ENCODE assay signal across 1 cellular context in genomic region chr2:37890893-37891495, GRCh38.
TF ChIP-seq lines count a peak whose summit lies in the region.

No MANE protein-coding gene starts in this region.

TF ChIP-seq in HepG2, 621 proteins besides CTCF, POLR2A, EP300 and RAD21 (continues in another document):
- TF ChIP-seq ATF2 (CRISPR knock-in tag; IDR thresholded peaks at IDR 0.05), result no peak
- TF ChIP-seq ZNF646 (CRISPR knock-in tag; IDR thresholded peaks at IDR 0.05), result no peak
- no peak for TF ChIP-seq ZNF207 (IDR thresholded peaks at IDR 0.05; ENCODE audit: borderline replicate concordance)
- no peak for TF ChIP-seq SOX5 (CRISPR knock-in tag; IDR thresholded peaks at IDR 0.05; ENCODE audit: borderline replicate concordance)
- no peak for TF ChIP-seq REL (CRISPR knock-in tag; conservative IDR thresholded peaks at IDR 0.05)
- TF ChIP-seq TOPORS (CRISPR knock-in tag; IDR thresholded peaks at IDR 0.05), result no peak
- no peak for TF ChIP-seq THAP9 (CRISPR knock-in tag; IDR thresholded peaks at IDR 0.05; ENCODE audit: borderline replicate concordance)
- TF ChIP-seq PHF20 (CRISPR knock-in tag; IDR thresholded peaks at IDR 0.05), result no peak
- TF ChIP-seq MTERF4 (CRISPR knock-in tag; IDR thresholded peaks at IDR 0.05), result no peak
- TF ChIP-seq ZNF761 (CRISPR knock-in tag; conservative IDR thresholded peaks at IDR 0.05), result no peak
- TF ChIP-seq NFIB (CRISPR knock-in tag; IDR thresholded peaks at IDR 0.05; ENCODE audit: borderline replicate concordance), result no peak
- TF ChIP-seq KAT7 (CRISPR knock-in tag; IDR thresholded peaks at IDR 0.05; ENCODE audit: borderline replicate concordance), result no peak
- TF ChIP-seq SP4 (CRISPR knock-in tag; IDR thresholded peaks at IDR 0.05), result no peak
- TF ChIP-seq PHB2 (IDR thresholded peaks at IDR 0.05; ENCODE audit: partially characterized antibody), result no peak
- 0 out of 2 replicates have a peak, but pooled peaks have one; percentile 27 for TF ChIP-seq ZMYM4 (CRISPR knock-in tag; IDR thresholded peaks at IDR 0.05)
- TF ChIP-seq BORCS8-MEF2B (CRISPR knock-in tag; IDR thresholded peaks at IDR 0.05), result no peak
- TF ChIP-seq ZSCAN30 (CRISPR knock-in tag; IDR thresholded peaks at IDR 0.05), result no peak
- TF ChIP-seq RXRA (CRISPR knock-in tag; IDR thresholded peaks at IDR 0.05), result no peak
- TF ChIP-seq ELK4 (CRISPR knock-in tag; IDR thresholded peaks at IDR 0.05; ENCODE audit: borderline replicate concordance), result no peak
- no peak for TF ChIP-seq ZNF800 (CRISPR knock-in tag; IDR thresholded peaks at IDR 0.05)
- TF ChIP-seq THAP11 (CRISPR knock-in tag; IDR thresholded peaks at IDR 0.05), result no peak
- TF ChIP-seq HOXD1 (CRISPR knock-in tag; IDR thresholded peaks at IDR 0.05), result no peak
- TF ChIP-seq ZNF724P (CRISPR knock-in tag; IDR thresholded peaks at IDR 0.05; ENCODE audit: borderline replicate concordance), result no peak
- no peak for TF ChIP-seq DR1 (CRISPR knock-in tag; IDR thresholded peaks at IDR 0.05)
- no peak for TF ChIP-seq GATAD1 (CRISPR knock-in tag; IDR thresholded peaks at IDR 0.05)
- no peak for TF ChIP-seq LCORL (IDR thresholded peaks at IDR 0.05)
- TF ChIP-seq LCORL (CRISPR knock-in tag; IDR thresholded peaks at IDR 0.05), result no peak
- TF ChIP-seq SSRP1 (CRISPR knock-in tag; IDR thresholded peaks at IDR 0.05), result no peak
- no peak for TF ChIP-seq RFXAP (CRISPR knock-in tag; IDR thresholded peaks at IDR 0.05; ENCODE audit: borderline replicate concordance)
- 0 out of 2 replicates have a peak, but pooled peaks have one; percentile 44 for TF ChIP-seq ZSCAN20 (CRISPR knock-in tag; IDR thresholded peaks at IDR 0.05; ENCODE audit: borderline replicate concordance)
- no peak for TF ChIP-seq ZNF576 (CRISPR knock-in tag; IDR thresholded peaks at IDR 0.05)
- no peak for TF ChIP-seq KLF11 (CRISPR knock-in tag; IDR thresholded peaks at IDR 0.05)
- TF ChIP-seq ZNF780A (CRISPR knock-in tag; IDR thresholded peaks at IDR 0.05), result no peak
- TF ChIP-seq AHR (CRISPR knock-in tag; IDR thresholded peaks at IDR 0.05), result 0 out of 2 replicates have a peak, but pooled peaks have one; percentile 57
- no peak for TF ChIP-seq BCL6 (CRISPR knock-in tag; IDR thresholded peaks at IDR 0.05)
- TF ChIP-seq ZNF569 (CRISPR knock-in tag; IDR thresholded peaks at IDR 0.05; ENCODE audit: borderline replicate concordance), result no peak
- TF ChIP-seq ERF (CRISPR knock-in tag; IDR thresholded peaks at IDR 0.05), result 0 out of 2 replicates have a peak, but pooled peaks have one; percentile 37
- TF ChIP-seq ESRRA (CRISPR knock-in tag; IDR thresholded peaks at IDR 0.05; ENCODE audit: low read depth), result no peak
- TF ChIP-seq MXD3 (CRISPR knock-in tag; IDR thresholded peaks at IDR 0.05), result 0 out of 2 replicates have a peak, but pooled peaks have one; percentile 24
- no peak for TF ChIP-seq PPARG (CRISPR knock-in tag; conservative IDR thresholded peaks at IDR 0.05)
- TF ChIP-seq ZNF660 (CRISPR knock-in tag; IDR thresholded peaks at IDR 0.05; ENCODE audit: borderline replicate concordance, low read depth), result no peak
- TF ChIP-seq ELF3 (CRISPR knock-in tag; IDR thresholded peaks at IDR 0.05), result 0 out of 2 replicates have a peak, but pooled peaks have one; percentile 34
- TF ChIP-seq XBP1 (CRISPR knock-in tag; IDR thresholded peaks at IDR 0.05), result no peak
- TF ChIP-seq CBX5 (CRISPR knock-in tag; IDR thresholded peaks at IDR 0.05; ENCODE audit: borderline replicate concordance), result no peak
- TF ChIP-seq ZNF136 (CRISPR knock-in tag; IDR thresholded peaks at IDR 0.05; ENCODE audit: low read depth), result no peak
- no peak for TF ChIP-seq NFYB (CRISPR knock-in tag; IDR thresholded peaks at IDR 0.05)
- TF ChIP-seq HMGXB4 (CRISPR knock-in tag; IDR thresholded peaks at IDR 0.05; ENCODE audit: borderline replicate concordance in 1 of 2, low read depth in 1 of 2), result peak; percentile 24 to 77; a peak in 2 of 4 replicates
- TF ChIP-seq MYC (CRISPR knock-in tag; IDR thresholded peaks at IDR 0.05; ENCODE audit: borderline replicate concordance), result no peak
- no peak for TF ChIP-seq ZNF101 (CRISPR knock-in tag; IDR thresholded peaks at IDR 0.05; ENCODE audit: borderline replicate concordance, low read depth)
- TF ChIP-seq ZC3H13 (CRISPR knock-in tag; IDR thresholded peaks at IDR 0.05), result no peak
- TF ChIP-seq NCOR1 (IDR thresholded peaks at IDR 0.05; ENCODE audit: borderline replicate concordance, low read length), result no peak
- TF ChIP-seq ZNF670 (CRISPR knock-in tag; IDR thresholded peaks at IDR 0.05; ENCODE audit: borderline replicate concordance), result no peak
- 0 out of 2 replicates have a peak, but pooled peaks have one; percentile 26 for TF ChIP-seq ZNF501 (CRISPR knock-in tag; IDR thresholded peaks at IDR 0.05)
